Comparison of ENCODE assay signal across 8 cellular contexts in genomic region chr10:84375011-84375410, GRCh38. TPM values are rescaled to one million over a fixed set of nuclear protein-coding genes. Genes with fewer than 3 reads are reported as not detected.
A peak's percentile ranks its signal among the peaks of the same experiment; 100 is the strongest.
DNase-seq lines count a peak whose midpoint lies in the region; ATAC-seq and TF ChIP-seq lines count a peak whose summit lies in the region.

No MANE protein-coding gene starts in this region.

- H3K27me3 ChIP-seq in right atrium auricular region, result no peaks in the 10 kb centered on the region

- POLR2A ChIA-PET in HEK293T (lab: Yijun Ruan, JAX), result no interaction called here

- H3K36me3 Mint-ChIP-seq in activated T-cell treated with anti-CD3 and anti-CD28 coated beads, Interleukin-2, amount 50 U/mL, for 72 hours (ENCODE audit: insufficient read depth in 2 of 2), result peaks cover 6 to 11% of the 10 kb centered on the region in 2 donors

- no peaks in the 10 kb centered on the region for H3K9me3 ChIP-seq in right atrium auricular region

- no peak overlapping the region for H3K4me3 ChIP-seq in right atrium auricular region

- DNase-seq in DMS79 (lab: John Stamatoyannopoulos, UW) (peak; percentile 6), HEK293T (ENCODE audit: extremely low spot score) (peak; percentile 19), NCI-H2227 (lab: John Stamatoyannopoulos, UW; ENCODE audit: unreplicated experiment) (peak; percentile 58), right atrium auricular region (ENCODE audit: low spot score) (no peak), smooth muscle cell of the brain vasculature (ENCODE audit: low read depth, low spot score) (peak; percentile 45), T1000 (lab: John Stamatoyannopoulos, UW) (no peak)
- peak; percentile 31 to 46 for DNase-seq in activated T-cell treated with anti-CD3 and anti-CD28 coated beads, Interleukin-2, amount 50 U/mL, for 72 hours

- peaks cover 24% of the 10 kb centered on the region for H3K36me3 ChIP-seq in right atrium auricular region

- no peaks in the 10 kb centered on the region for H3K9me3 Mint-ChIP-seq in activated T-cell treated with anti-CD3 and anti-CD28 coated beads, Interleukin-2, amount 50 U/mL, for 72 hours

- H3K27ac Mint-ChIP-seq in activated T-cell treated with anti-CD3 and anti-CD28 coated beads, Interleukin-2, amount 50 U/mL, for 72 hours, result peak overlapping the region; percentile 71

- H3K4me3 Mint-ChIP-seq in activated T-cell treated with anti-CD3 and anti-CD28 coated beads, Interleukin-2, amount 50 U/mL, for 72 hours, result no peak overlapping the region

- H3K27me3 Mint-ChIP-seq in activated T-cell treated with anti-CD3 and anti-CD28 coated beads, Interleukin-2, amount 50 U/mL, for 72 hours (ENCODE audit: low read depth), result no peaks in the 10 kb centered on the region

- ATAC-seq in activated T-cell treated with anti-CD3 and anti-CD28 coated beads, Interleukin-2, amount 50 U/mL, for 72 hours (replicated peaks in 1 of 2), result peak in 1 of 2 donors; percentile 57

- peaks cover 29% of the 10 kb centered on the region for H3K4me1 Mint-ChIP-seq in activated T-cell treated with anti-CD3 and anti-CD28 coated beads, Interleukin-2, amount 50 U/mL, for 72 hours (ENCODE audit: low read depth)

- H3K4me1 ChIP-seq in right atrium auricular region, result no peaks in the 10 kb centered on the region

- CTCF ChIA-PET in HEK293T (lab: Yijun Ruan, JAX), result interaction anchor here (0.6 to 2.8 kb wide), 2 partner anchors 162 to 236 kb away, joined by 4 to 10 read pairs; no protein-coding TSS in a partner anchor

- TF ChIP-seq CTCF in 22Rv1 (IDR thresholded peaks at IDR 0.05) (peak; percentile 82), right atrium auricular region (IDR thresholded peaks at IDR 0.05) (peak; percentile 44 to 80)

- no peak overlapping the region for H3K27ac ChIP-seq in 22Rv1
- no peak overlapping the region for H3K27ac ChIP-seq in right atrium auricular region

TF ChIP-seq in HEK293T, 16 proteins besides CTCF, POLR2A, EP300 and RAD21:
- no peak for TF ChIP-seq ZNF384 (IDR thresholded peaks at IDR 0.05)
- TF ChIP-seq FOXA1 (IDR thresholded peaks at IDR 0.05), result no peak
- no peak for TF ChIP-seq FOXK2 (IDR thresholded peaks at IDR 0.05)
- TF ChIP-seq TARDBP (IDR thresholded peaks at IDR 0.05), result no peak
- no peak; the same call in 1 of the 2 replicates for TF ChIP-seq PKNOX1 (IDR thresholded peaks at IDR 0.05)
- TF ChIP-seq HDGF (IDR thresholded peaks at IDR 0.05; ENCODE audit: borderline replicate concordance), result no peak
- no peak for TF ChIP-seq ARNT (IDR thresholded peaks at IDR 0.05)
- no peak for TF ChIP-seq NFRKB (IDR thresholded peaks at IDR 0.05)

RNA-seq across cellular contexts. Expression of gene CCSER2, which starts 46.6 kb away (rescaled TPM):
- 10 to 100 TPM; 93.7 to 99.1 TPM for total RNA-seq in activated T-cell treated with anti-CD3 and anti-CD28 coated beads, Interleukin-2, amount 50 U/mL, for 72 hours
- 10 to 100 TPM; 77.1 to 91.6 TPM for total RNA-seq in right atrium auricular region

Comparison
In these comparisons a context has a peak if more than half of its experiments do, and no peak if none do; other contexts are left out.
1. DNase-seq: peak in DMS79 (single experiment), HEK293T (single experiment), NCI-H2227 (single experiment), activated T-cell treated with anti-CD3 and anti-CD28 coated beads, Interleukin-2, amount 50 U/mL, for 72 hours (2 of 2) and smooth muscle cell of the brain vasculature (single experiment); none in right atrium auricular region (single experiment) and T1000 (single experiment).